9 cellular contexts compared by ENCODE assay signal in the genomic region with DNA sequence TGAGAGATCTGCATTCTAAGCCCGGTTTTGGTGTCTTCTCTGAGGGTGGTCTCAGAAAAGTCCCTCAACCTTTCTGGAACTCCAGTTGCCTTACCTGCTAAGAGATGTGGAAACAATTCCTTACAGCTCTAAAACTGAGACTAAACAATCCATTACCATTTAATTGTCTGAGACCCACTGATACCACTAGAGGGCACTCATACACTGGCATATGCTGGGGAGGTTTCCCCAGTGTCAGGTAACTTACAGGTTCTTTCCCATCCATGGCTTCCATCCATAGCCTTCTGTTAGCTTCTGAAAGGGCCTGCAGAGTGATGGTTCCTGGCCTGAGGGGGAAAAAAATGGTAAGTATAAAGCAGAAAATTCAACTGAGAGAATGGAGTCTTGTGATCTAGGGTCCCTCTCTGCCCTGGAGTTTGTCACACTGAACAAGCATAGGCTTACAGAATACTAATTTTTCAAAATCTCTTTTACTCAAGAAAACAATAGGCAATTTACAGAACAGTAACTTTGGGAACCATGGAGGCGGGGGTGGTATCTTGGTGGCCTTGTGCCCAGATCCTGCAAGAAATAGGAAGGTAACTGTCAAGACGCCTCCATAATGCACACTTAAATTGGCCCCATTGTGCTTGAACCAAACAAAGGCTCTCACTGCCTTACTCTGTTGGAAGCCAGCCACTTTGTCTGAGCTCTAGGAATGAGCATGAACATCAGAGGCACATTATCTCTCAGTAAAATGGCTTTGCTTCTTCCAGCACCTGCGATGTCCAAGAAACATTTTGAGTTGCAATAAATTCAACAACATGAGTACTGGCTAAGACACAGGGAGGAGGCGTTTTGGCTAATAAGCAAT.
DNase-seq lines count a peak whose midpoint lies in the region; ATAC-seq and TF ChIP-seq lines count a peak whose summit lies in the region.
"Had no signal": no experiment of that assay in that cellular context is flagged by ENCODE, and none has a peak within 500 bp of the region (broad histone marks: within the 10 kb centered on the region; RNA-seq: fewer than 3 reads in every experiment).

No MANE protein-coding gene starts in this region.

- H3K9me3 ChIP-seq in AG04450 (ENCODE audit: control insufficient read depth, insufficient read depth, low read length) (no peaks in the 10 kb centered on the region), gastroesophageal sphincter (no peaks in the 10 kb centered on the region)

- no peak overlapping the region for H3K27ac ChIP-seq in AG04450 (ENCODE audit: low read depth, low read length)
- H3K27ac ChIP-seq in gastroesophageal sphincter, result no peak overlapping the region

- peaks cover 2% of the 10 kb centered on the region for H3K27me3 Mint-ChIP-seq in activated CD8-positive, alpha-beta T cell treated with anti-CD3 and anti-CD28 coated beads for 36 hours
- no peaks in the 10 kb centered on the region for H3K27me3 Mint-ChIP-seq in progenitor cell of endocrine pancreas
- H3K27me3 Mint-ChIP-seq: memory B cell had no signal

- H3K27me3 ChIP-seq in AG04450 (ENCODE audit: control insufficient read depth, insufficient read depth, low read length), result no peaks in the 10 kb centered on the region
- no peaks in the 10 kb centered on the region for H3K27me3 ChIP-seq in gastroesophageal sphincter

- POLR2A ChIA-PET in AG04450 (lab: Yijun Ruan, JAX), result no interaction called here
- POLR2A ChIA-PET in activated CD8-positive, alpha-beta T cell treated with anti-CD3 and anti-CD28 coated beads for 36 hours (lab: Charles Lee), result interaction anchor here (0.6 kb wide), 1 partner anchor 1160 kb away, joined by 3 read pairs; no protein-coding TSS in a partner anchor

- in situ Hi-C loops in G401 (cut with HindIII; ENCODE audit: low sequenced_read_pairs), result no loop called here

- CTCF ChIA-PET in AG04450 (lab: Charles Lee), result interaction anchor here (0.6 to 4.0 kb wide), 37 partner anchors 9 to 610 kb away, joined by 3 to 27 read pairs (median 4); partner anchors contain the start of gene YIPF6
- CTCF ChIA-PET in activated CD8-positive, alpha-beta T cell treated with anti-CD3 and anti-CD28 coated beads for 36 hours (lab: Charles Lee), result interaction anchor here (0.8 to 1.5 kb wide), 12 partner anchors 14 to 1190 kb away, joined by 3 to 7 read pairs (median 3); no protein-coding TSS in a partner anchor

- DNase-seq in AG04450 (ENCODE audit: low read depth, low spot score) (no peak), G401 (ENCODE audit: low spot score) (peak; percentile 64), HCEC 1CT (peak; percentile 5), NCI-H1694 (lab: John Stamatoyannopoulos, UW) (peak; percentile 29), progenitor cell of endocrine pancreas (ENCODE audit: low spot score, unreplicated experiment) (peak; percentile 11), MV-4-11 (lab: John Stamatoyannopoulos, UW) (no peak)
- DNase-seq in activated CD8-positive, alpha-beta T cell treated with anti-CD3 and anti-CD28 coated beads for 36 hours, result peak; percentile 26

- no peak overlapping the region for H3K4me3 ChIP-seq in AG04450 (ENCODE audit: low read depth, low read length)
- H3K4me3 ChIP-seq in gastroesophageal sphincter, result no peak overlapping the region

- intact Hi-C loops in activated CD8-positive, alpha-beta T cell treated with anti-CD3 and anti-CD28 coated beads for 36 hours (cut with micrococcal nuclease), result loop anchor here (2.0 kb wide), 1 partner anchor 266 kb away; no protein-coding TSS in a partner anchor

- TF ChIP-seq CTCF in AG04450 (IDR thresholded peaks at IDR 0.05; ENCODE audit: low read depth, low read length) (peak; percentile 67), gastroesophageal sphincter (IDR thresholded peaks at IDR 0.05) (peak; percentile 23 to 67 (median 55)), progenitor cell of endocrine pancreas (IDR thresholded peaks at IDR 0.05; ENCODE audit: unreplicated experiment) (peak; percentile 71)
- TF ChIP-seq CTCF in activated CD8-positive, alpha-beta T cell treated with anti-CD3 and anti-CD28 coated beads for 36 hours (IDR thresholded peaks at IDR 0.05), result peak; percentile 45

- H3K36me3 ChIP-seq in gastroesophageal sphincter, result peaks cover 0 to 19% of the 10 kb centered on the region in 2 donors

- peak; percentile 47 for ATAC-seq in activated CD8-positive, alpha-beta T cell treated with anti-CD3 and anti-CD28 coated beads for 36 hours
- peak; percentile 28 for ATAC-seq in gastroesophageal sphincter

- H3K4me3 Mint-ChIP-seq in activated CD8-positive, alpha-beta T cell treated with anti-CD3 and anti-CD28 coated beads for 36 hours, result no peak overlapping the region
- no peak overlapping the region for H3K4me3 Mint-ChIP-seq in progenitor cell of endocrine pancreas (ENCODE audit: low read depth)
- H3K4me3 Mint-ChIP-seq: memory B cell had no signal

- no peaks in the 10 kb centered on the region for H3K36me3 Mint-ChIP-seq in activated CD8-positive, alpha-beta T cell treated with anti-CD3 and anti-CD28 coated beads for 36 hours (ENCODE audit: low read depth)
- H3K36me3 Mint-ChIP-seq in progenitor cell of endocrine pancreas (ENCODE audit: insufficient read depth), result no peaks in the 10 kb centered on the region
- H3K36me3 Mint-ChIP-seq: memory B cell had no signal

- 17 to 21% methylated on average over 1 to 4 of the region's 5 CpGs for WGBS in gastroesophageal sphincter (ENCODE audit: low coverage in 1 of 2), 2 donors

- H3K4me1 ChIP-seq in gastroesophageal sphincter, result no peaks in the 10 kb centered on the region

- no peak overlapping the region for H3K27ac Mint-ChIP-seq in activated CD8-positive, alpha-beta T cell treated with anti-CD3 and anti-CD28 coated beads for 36 hours
- no peak overlapping the region for H3K27ac Mint-ChIP-seq in progenitor cell of endocrine pancreas
- H3K27ac Mint-ChIP-seq: memory B cell had no signal

- TF ChIP-seq POLR2A in gastroesophageal sphincter (IDR thresholded peaks at IDR 0.05), result no peak

- no peaks in the 10 kb centered on the region for H3K9me3 Mint-ChIP-seq in activated CD8-positive, alpha-beta T cell treated with anti-CD3 and anti-CD28 coated beads for 36 hours
- peaks cover 6% of the 10 kb centered on the region for H3K9me3 Mint-ChIP-seq in progenitor cell of endocrine pancreas (ENCODE audit: low read depth)
- H3K9me3 Mint-ChIP-seq: memory B cell had no signal

- TF ChIP-seq EP300 in gastroesophageal sphincter (IDR thresholded peaks at IDR 0.05), result no peak

- H3K4me1 Mint-ChIP-seq in activated CD8-positive, alpha-beta T cell treated with anti-CD3 and anti-CD28 coated beads for 36 hours (ENCODE audit: low read depth), result no peaks in the 10 kb centered on the region
- H3K4me1 Mint-ChIP-seq in progenitor cell of endocrine pancreas (ENCODE audit: low read depth), result no peaks in the 10 kb centered on the region
- H3K4me1 Mint-ChIP-seq: memory B cell had no signal

Comparison
In these comparisons a context has a peak if more than half of its experiments do, and no peak if none do; other contexts are left out.
1. DNase-seq: peak in G401 (single experiment), HCEC 1CT (single experiment), NCI-H1694 (single experiment), activated CD8-positive, alpha-beta T cell treated with anti-CD3 and anti-CD28 coated beads for 36 hours (single experiment) and progenitor cell of endocrine pancreas (single experiment); none in AG04450 (single experiment) and MV-4-11 (single experiment).
2. Peak in every context shown above with its lines, with median percentiles within 50 percentile points of each other: CTCF ChIP-seq.